Comparison of ENCODE assay signal across 17 cellular contexts in the genomic region with DNA sequence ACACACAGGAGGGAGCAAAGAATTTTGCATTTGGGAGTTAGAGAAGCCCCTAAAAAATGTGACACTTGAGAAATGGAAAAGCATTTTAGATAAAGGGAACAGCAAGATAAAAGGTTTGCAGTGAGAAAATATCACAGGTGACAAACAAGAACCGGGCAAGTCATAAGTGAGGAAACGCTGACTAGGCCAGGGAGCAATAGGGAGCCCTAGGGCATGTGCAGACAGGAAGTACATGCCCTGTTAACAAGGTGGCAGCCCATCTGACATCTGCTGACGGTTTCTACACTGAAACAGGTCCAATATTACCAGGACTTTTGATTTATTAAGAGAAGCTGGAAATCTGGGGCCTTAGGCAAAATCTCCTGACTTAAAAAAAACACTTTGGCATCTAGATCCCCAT.
"Had no signal": no experiment of that assay in that cellular context is flagged by ENCODE, and none has a peak within 500 bp of the region (broad histone marks: within the 10 kb centered on the region; RNA-seq: fewer than 3 reads in every experiment).

No MANE protein-coding gene starts in this region.

- H3K9me3 Mint-ChIP-seq: activated naive CD8-positive, alpha-beta T cell treated with anti-CD3 and anti-CD28 coated beads, Interleukin-2, amount 10 ng/mL, durations not matched to agents 7 days and 5 days; effector memory CD8-positive, alpha-beta T cell had no signal

- H3K27me3 ChIP-seq: brain microvascular endothelial cell, gastroesophageal sphincter, pancreas, uterus had no signal

- H3K27ac ChIP-seq: brain microvascular endothelial cell, gastroesophageal sphincter, pancreas, uterus had no signal

- ATAC-seq: activated CD8-positive, alpha-beta T cell treated with anti-CD3 and anti-CD28 coated beads, Interleukin-2, amount 10 ng/mL, durations not matched to agents 7 days and 5 days; effector memory CD8-positive, alpha-beta T cell; gastroesophageal sphincter; left cardiac atrium; pancreas had no signal

- H3K27ac Mint-ChIP-seq: activated CD8-positive, alpha-beta T cell treated with anti-CD3 and anti-CD28 coated beads, Interleukin-2, amount 10 ng/mL, durations not matched to agents 7 days and 5 days; activated naive CD8-positive, alpha-beta T cell treated with anti-CD3 and anti-CD28 coated beads, Interleukin-2, amount 10 ng/mL, durations not matched to agents 7 days and 5 days; effector memory CD8-positive, alpha-beta T cell had no signal

- H3K4me3 Mint-ChIP-seq: activated CD8-positive, alpha-beta T cell treated with anti-CD3 and anti-CD28 coated beads, Interleukin-2, amount 10 ng/mL, durations not matched to agents 7 days and 5 days; activated naive CD8-positive, alpha-beta T cell treated with anti-CD3 and anti-CD28 coated beads, Interleukin-2, amount 10 ng/mL, durations not matched to agents 7 days and 5 days; effector memory CD8-positive, alpha-beta T cell had no signal

- H3K4me1 ChIP-seq: pancreas, uterus had no signal

- H3K36me3 ChIP-seq: brain microvascular endothelial cell, gastroesophageal sphincter, pancreas, uterus had no signal

- H3K4me3 ChIP-seq: gastroesophageal sphincter, lung, pancreas, uterus had no signal

- DNase-seq: activated CD4-positive, alpha-beta T cell treated with anti-CD3 and anti-CD28 coated beads for 48 hours; activated CD8-positive, alpha-beta memory T cell treated with anti-CD3 and anti-CD28 coated beads, Interleukin-2, amount 50 U/mL, for 4 hours; activated CD8-positive, alpha-beta T cell treated with anti-CD3 and anti-CD28 coated beads, Interleukin-2, amount 10 ng/mL, durations not matched to agents 7 days and 5 days; activated effector memory CD4-positive, alpha-beta T cell treated with anti-CD3 and anti-CD28 coated beads, Interleukin-2, amount 50 U/mL, for 16 hours; activated naive CD8-positive, alpha-beta T cell treated with anti-CD3 and anti-CD28 coated beads, Interleukin-2, amount 10 ng/mL, durations not matched to agents 7 days and 5 days; activated T-cell treated with anti-CD3 and anti-CD28 coated beads, Interleukin-2, amount 50 U/mL, for 48 hours; anterior cingulate cortex; brain microvascular endothelial cell; cerebellar nuclear complex; dermis blood vessel endothelial cell; effector memory CD8-positive, alpha-beta T cell; left cardiac atrium; pancreas; stimulated activated CD4-positive, alpha-beta T cell treated with anti-CD3 and anti-CD28 coated beads, Interleukin-1b, Interleukin-23, amount 100 ng/mL, for 48 hours; uterus had no signal

- H3K9me3 ChIP-seq: gastroesophageal sphincter, pancreas, uterus had no signal

- H3K36me3 Mint-ChIP-seq: activated naive CD8-positive, alpha-beta T cell treated with anti-CD3 and anti-CD28 coated beads, Interleukin-2, amount 10 ng/mL, durations not matched to agents 7 days and 5 days had no signal
